In the genomic region with DNA sequence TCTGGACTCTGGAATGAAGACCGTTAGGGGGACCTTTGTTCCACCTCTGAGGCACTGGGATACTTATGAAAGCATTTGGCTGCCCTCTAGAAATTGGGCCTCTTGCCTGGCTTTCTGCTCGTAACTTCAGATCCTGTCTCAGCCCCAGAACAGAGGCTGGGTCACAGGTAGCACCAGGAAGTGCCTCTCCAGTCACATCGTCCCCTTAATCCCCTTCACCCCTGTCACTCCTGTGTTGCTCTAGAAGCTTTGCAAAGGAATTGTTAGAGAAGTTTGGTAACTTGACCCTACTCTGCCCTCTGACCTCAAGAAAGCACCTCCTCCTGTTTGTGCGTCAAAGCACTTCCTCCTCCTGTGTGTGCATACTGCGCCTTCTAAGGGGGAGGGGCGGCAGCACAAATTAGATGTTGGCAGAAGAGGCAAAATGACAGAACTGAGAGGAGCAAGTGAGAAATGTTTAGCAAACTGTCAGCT, we compare ENCODE assay signal across 1 cellular context.
TF ChIP-seq lines count a peak whose summit lies in the region.

No MANE protein-coding gene starts in this region.

TF ChIP-seq in K562, 482 proteins besides CTCF, POLR2A, EP300 and RAD21 (continued from another document and continues in another):
- TF ChIP-seq, protein P1, sequence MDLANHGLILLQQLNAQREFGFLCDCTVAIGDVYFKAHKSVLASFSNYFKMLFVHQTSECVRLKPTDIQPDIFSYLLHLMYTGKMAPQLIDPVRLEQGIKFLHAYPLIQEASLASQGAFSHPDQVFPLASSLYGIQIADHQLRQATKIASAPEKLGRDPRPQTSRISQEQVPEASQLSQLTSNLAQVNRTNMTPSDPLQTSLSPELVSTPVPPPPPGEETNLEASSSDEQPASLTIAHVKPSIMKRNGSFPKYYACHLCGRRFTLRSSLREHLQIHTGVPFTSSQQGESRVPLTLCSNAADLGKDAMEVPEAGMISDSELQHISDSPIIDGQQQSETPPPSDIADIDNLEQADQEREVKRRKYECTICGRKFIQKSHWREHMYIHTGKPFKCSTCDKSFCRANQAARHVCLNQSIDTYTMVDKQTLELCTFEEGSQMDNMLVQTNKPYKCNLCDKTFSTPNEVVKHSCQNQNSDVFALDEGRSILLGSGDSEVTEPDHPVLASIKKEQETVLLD (IDR thresholded peaks at IDR 0.05), result no peak
- TF ChIP-seq, protein P2, sequence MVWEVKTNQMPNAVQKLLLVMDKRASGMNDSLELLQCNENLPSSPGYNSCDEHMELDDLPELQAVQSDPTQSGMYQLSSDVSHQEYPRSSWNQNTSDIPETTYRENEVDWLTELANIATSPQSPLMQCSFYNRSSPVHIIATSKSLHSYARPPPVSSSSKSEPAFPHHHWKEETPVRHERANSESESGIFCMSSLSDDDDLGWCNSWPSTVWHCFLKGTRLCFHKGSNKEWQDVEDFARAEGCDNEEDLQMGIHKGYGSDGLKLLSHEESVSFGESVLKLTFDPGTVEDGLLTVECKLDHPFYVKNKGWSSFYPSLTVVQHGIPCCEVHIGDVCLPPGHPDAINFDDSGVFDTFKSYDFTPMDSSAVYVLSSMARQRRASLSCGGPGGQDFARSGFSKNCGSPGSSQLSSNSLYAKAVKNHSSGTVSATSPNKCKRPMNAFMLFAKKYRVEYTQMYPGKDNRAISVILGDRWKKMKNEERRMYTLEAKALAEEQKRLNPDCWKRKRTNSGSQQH (CRISPR knock-in tag; IDR thresholded peaks at IDR 0.05), result no peak
- TF ChIP-seq ELF4 (CRISPR knock-in tag; IDR thresholded peaks at IDR 0.05), result 0 out of 2 replicates have a peak, but pooled peaks have one; percentile 55
- no peak for TF ChIP-seq ESRRA (IDR thresholded peaks at IDR 0.05; ENCODE audit: borderline replicate concordance, low read depth)
- peak; percentile 97 for TF ChIP-seq SPI1 (IDR thresholded peaks at IDR 0.05; ENCODE audit: borderline replicate concordance, low read depth, low read length)
- TF ChIP-seq ZNF668 (CRISPR knock-in tag; IDR thresholded peaks at IDR 0.05), result no peak
- TF ChIP-seq, protein P3, sequence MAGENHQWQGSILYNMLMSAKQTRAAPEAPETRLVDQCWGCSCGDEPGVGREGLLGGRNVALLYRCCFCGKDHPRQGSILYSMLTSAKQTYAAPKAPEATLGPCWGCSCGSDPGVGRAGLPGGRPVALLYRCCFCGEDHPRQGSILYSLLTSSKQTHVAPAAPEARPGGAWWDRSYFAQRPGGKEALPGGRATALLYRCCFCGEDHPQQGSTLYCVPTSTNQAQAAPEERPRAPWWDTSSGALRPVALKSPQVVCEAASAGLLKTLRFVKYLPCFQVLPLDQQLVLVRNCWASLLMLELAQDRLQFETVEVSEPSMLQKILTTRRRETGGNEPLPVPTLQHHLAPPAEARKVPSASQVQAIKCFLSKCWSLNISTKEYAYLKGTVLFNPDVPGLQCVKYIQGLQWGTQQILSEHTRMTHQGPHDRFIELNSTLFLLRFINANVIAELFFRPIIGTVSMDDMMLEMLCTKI (IDR thresholded peaks at IDR 0.05; ENCODE audit: partially characterized antibody), result no peak
- TF ChIP-seq, protein P4, sequence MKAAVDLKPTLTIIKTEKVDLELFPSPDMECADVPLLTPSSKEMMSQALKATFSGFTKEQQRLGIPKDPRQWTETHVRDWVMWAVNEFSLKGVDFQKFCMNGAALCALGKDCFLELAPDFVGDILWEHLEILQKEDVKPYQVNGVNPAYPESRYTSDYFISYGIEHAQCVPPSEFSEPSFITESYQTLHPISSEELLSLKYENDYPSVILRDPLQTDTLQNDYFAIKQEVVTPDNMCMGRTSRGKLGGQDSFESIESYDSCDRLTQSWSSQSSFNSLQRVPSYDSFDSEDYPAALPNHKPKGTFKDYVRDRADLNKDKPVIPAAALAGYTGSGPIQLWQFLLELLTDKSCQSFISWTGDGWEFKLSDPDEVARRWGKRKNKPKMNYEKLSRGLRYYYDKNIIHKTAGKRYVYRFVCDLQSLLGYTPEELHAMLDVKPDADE (conservative IDR thresholded peaks at IDR 0.05; ENCODE audit: control insufficient read depth, low read depth, low read length), result no peak
- TF ChIP-seq TOE1 (IDR thresholded peaks at IDR 0.05; ENCODE audit: borderline replicate concordance), result no peak
- TF ChIP-seq TOE1 (CRISPR knock-in tag; IDR thresholded peaks at IDR 0.05; ENCODE audit: borderline replicate concordance, low read depth), result no peak
- TF ChIP-seq TAF15 (IDR thresholded peaks at IDR 0.05; ENCODE audit: low read depth, low read length), result no peak
- TF ChIP-seq NFRKB (IDR thresholded peaks at IDR 0.05; ENCODE audit: low read depth), result no peak
- TF ChIP-seq, protein P5, sequence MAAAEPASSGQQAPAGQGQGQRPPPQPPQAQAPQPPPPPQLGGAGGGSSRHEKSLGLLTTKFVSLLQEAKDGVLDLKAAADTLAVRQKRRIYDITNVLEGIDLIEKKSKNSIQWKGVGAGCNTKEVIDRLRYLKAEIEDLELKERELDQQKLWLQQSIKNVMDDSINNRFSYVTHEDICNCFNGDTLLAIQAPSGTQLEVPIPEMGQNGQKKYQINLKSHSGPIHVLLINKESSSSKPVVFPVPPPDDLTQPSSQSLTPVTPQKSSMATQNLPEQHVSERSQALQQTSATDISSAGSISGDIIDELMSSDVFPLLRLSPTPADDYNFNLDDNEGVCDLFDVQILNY (CRISPR knock-in tag; IDR thresholded peaks at IDR 0.05), result no peak
- TF ChIP-seq ELF1 (tag; IDR thresholded peaks at IDR 0.05), result peak; percentile 65
- TF ChIP-seq XRCC4 (IDR thresholded peaks at IDR 0.05; ENCODE audit: extremely low read depth, insufficient read depth, insufficient read length), result no peak
- TF ChIP-seq, protein P6, sequence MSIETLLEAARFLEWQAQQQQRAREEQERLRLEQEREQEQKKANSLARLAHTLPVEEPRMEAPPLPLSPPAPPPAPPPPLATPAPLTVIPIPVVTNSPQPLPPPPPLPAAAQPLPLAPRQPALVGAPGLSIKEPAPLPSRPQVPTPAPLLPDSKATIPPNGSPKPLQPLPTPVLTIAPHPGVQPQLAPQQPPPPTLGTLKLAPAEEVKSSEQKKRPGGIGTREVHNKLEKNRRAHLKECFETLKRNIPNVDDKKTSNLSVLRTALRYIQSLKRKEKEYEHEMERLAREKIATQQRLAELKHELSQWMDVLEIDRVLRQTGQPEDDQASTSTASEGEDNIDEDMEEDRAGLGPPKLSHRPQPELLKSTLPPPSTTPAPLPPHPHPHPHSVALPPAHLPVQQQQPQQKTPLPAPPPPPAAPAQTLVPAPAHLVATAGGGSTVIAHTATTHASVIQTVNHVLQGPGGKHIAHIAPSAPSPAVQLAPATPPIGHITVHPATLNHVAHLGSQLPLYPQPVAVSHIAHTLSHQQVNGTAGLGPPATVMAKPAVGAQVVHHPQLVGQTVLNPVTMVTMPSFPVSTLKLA (conservative IDR thresholded peaks at IDR 0.05), result 0 out of 4 replicates have a peak, but pooled peaks of 1 of the 2 experiments have one; percentile 32
- TF ChIP-seq CREBBP (IDR thresholded peaks at IDR 0.05; ENCODE audit: low read depth, low read length), result no peak
- no peak for TF ChIP-seq BRD9 (IDR thresholded peaks at IDR 0.05; ENCODE audit: low read depth, partially characterized antibody)
- no peak for TF ChIP-seq SIN3A (IDR thresholded peaks at IDR 0.05; ENCODE audit: borderline replicate concordance in 2 of 2, control insufficient read depth in 1 of 2, low read depth in 2 of 2, low read length in 2 of 2)
- no peak for TF ChIP-seq ZC3H4 (CRISPR knock-in tag; IDR thresholded peaks at IDR 0.05; ENCODE audit: borderline replicate concordance)
- no peak for TF ChIP-seq GABPB1 (CRISPR knock-in tag; IDR thresholded peaks at IDR 0.05)
- no peak for TF ChIP-seq PURB (CRISPR knock-in tag; IDR thresholded peaks at IDR 0.05; ENCODE audit: low read depth)
- TF ChIP-seq RB1 (IDR thresholded peaks at IDR 0.05; ENCODE audit: low read depth), result no peak
- no peak for TF ChIP-seq GATAD2B (IDR thresholded peaks at IDR 0.05; ENCODE audit: borderline replicate concordance)
- no peak for TF ChIP-seq KLF13 (tag; IDR thresholded peaks at IDR 0.05; ENCODE audit: borderline replicate concordance, low read depth)
- TF ChIP-seq DPF2 (IDR thresholded peaks at IDR 0.05), result peak; percentile 46
- no peak; a peak in 1 of 4 replicates for TF ChIP-seq HDAC1 (IDR thresholded peaks at IDR 0.05)
- no peak for TF ChIP-seq CHD1 (IDR thresholded peaks at IDR 0.05; ENCODE audit: low read length)
- no peak for TF ChIP-seq ZNF212 (CRISPR knock-in tag; IDR thresholded peaks at IDR 0.05)
- TF ChIP-seq TRIM24 (IDR thresholded peaks at IDR 0.05), result peak in 1 of 2 experiments; percentile 29; a peak in 1 of 4 replicates
- TF ChIP-seq, protein P7, sequence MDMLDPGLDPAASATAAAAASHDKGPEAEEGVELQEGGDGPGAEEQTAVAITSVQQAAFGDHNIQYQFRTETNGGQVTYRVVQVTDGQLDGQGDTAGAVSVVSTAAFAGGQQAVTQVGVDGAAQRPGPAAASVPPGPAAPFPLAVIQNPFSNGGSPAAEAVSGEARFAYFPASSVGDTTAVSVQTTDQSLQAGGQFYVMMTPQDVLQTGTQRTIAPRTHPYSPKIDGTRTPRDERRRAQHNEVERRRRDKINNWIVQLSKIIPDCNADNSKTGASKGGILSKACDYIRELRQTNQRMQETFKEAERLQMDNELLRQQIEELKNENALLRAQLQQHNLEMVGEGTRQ (CRISPR knock-in tag; IDR thresholded peaks at IDR 0.05), result no peak
- TF ChIP-seq, protein P8, sequence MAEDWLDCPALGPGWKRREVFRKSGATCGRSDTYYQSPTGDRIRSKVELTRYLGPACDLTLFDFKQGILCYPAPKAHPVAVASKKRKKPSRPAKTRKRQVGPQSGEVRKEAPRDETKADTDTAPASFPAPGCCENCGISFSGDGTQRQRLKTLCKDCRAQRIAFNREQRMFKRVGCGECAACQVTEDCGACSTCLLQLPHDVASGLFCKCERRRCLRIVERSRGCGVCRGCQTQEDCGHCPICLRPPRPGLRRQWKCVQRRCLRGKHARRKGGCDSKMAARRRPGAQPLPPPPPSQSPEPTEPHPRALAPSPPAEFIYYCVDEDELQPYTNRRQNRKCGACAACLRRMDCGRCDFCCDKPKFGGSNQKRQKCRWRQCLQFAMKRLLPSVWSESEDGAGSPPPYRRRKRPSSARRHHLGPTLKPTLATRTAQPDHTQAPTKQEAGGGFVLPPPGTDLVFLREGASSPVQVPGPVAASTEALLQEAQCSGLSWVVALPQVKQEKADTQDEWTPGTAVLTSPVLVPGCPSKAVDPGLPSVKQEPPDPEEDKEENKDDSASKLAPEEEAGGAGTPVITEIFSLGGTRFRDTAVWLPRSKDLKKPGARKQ (CRISPR knock-in tag; IDR thresholded peaks at IDR 0.05), result no peak
- TF ChIP-seq, protein P9, sequence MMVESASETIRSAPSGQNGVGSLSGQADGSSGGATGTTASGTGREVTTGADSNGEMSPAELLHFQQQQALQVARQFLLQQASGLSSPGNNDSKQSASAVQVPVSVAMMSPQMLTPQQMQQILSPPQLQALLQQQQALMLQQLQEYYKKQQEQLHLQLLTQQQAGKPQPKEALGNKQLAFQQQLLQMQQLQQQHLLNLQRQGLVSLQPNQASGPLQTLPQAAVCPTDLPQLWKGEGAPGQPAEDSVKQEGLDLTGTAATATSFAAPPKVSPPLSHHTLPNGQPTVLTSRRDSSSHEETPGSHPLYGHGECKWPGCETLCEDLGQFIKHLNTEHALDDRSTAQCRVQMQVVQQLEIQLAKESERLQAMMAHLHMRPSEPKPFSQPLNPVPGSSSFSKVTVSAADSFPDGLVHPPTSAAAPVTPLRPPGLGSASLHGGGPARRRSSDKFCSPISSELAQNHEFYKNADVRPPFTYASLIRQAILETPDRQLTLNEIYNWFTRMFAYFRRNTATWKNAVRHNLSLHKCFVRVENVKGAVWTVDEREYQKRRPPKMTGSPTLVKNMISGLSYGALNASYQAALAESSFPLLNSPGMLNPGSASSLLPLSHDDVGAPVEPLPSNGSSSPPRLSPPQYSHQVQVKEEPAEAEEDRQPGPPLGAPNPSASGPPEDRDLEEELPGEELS (CRISPR knock-in tag; IDR thresholded peaks at IDR 0.05; ENCODE audit: borderline replicate concordance), result no peak
- 0 out of 2 replicates have a peak, but pooled peaks have one; percentile 53 for TF ChIP-seq RNF2 (IDR thresholded peaks at IDR 0.05)
- 0 out of 2 replicates have a peak, but pooled peaks have one; percentile 23 for TF ChIP-seq SMAD4 (CRISPR knock-in tag; conservative IDR thresholded peaks at IDR 0.05)
- TF ChIP-seq, protein P10, sequence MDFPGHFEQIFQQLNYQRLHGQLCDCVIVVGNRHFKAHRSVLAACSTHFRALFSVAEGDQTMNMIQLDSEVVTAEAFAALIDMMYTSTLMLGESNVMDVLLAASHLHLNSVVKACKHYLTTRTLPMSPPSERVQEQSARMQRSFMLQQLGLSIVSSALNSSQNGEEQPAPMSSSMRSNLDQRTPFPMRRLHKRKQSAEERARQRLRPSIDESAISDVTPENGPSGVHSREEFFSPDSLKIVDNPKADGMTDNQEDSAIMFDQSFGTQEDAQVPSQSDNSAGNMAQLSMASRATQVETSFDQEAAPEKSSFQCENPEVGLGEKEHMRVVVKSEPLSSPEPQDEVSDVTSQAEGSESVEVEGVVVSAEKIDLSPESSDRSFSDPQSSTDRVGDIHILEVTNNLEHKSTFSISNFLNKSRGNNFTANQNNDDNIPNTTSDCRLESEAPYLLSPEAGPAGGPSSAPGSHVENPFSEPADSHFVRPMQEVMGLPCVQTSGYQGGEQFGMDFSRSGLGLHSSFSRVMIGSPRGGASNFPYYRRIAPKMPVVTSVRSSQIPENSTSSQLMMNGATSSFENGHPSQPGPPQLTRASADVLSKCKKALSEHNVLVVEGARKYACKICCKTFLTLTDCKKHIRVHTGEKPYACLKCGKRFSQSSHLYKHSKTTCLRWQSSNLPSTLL (IDR thresholded peaks at IDR 0.05), result no peak
- TF ChIP-seq, protein P11, sequence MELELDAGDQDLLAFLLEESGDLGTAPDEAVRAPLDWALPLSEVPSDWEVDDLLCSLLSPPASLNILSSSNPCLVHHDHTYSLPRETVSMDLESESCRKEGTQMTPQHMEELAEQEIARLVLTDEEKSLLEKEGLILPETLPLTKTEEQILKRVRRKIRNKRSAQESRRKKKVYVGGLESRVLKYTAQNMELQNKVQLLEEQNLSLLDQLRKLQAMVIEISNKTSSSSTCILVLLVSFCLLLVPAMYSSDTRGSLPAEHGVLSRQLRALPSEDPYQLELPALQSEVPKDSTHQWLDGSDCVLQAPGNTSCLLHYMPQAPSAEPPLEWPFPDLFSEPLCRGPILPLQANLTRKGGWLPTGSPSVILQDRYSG (tag; conservative IDR thresholded peaks at IDR 0.05; ENCODE audit: low read depth), result no peak
- TF ChIP-seq HDAC2 (IDR thresholded peaks at IDR 0.05), result no peak
- no peak for TF ChIP-seq XRCC3 (IDR thresholded peaks at IDR 0.05)
- TF ChIP-seq SREBF1 (IDR thresholded peaks at IDR 0.05; ENCODE audit: borderline replicate concordance, low read depth, low read length), result no peak
- TF ChIP-seq BRF1 (IDR thresholded peaks at IDR 0.05; ENCODE audit: borderline replicate concordance, extremely low read depth, insufficient read length), result no peak
- TF ChIP-seq ZNF583 (CRISPR knock-in tag; IDR thresholded peaks at IDR 0.05), result no peak
- TF ChIP-seq ZNF766 (CRISPR knock-in tag; conservative IDR thresholded peaks at IDR 0.05), result no peak
